20 cellular contexts compared by ENCODE assay signal in the genomic region with DNA sequence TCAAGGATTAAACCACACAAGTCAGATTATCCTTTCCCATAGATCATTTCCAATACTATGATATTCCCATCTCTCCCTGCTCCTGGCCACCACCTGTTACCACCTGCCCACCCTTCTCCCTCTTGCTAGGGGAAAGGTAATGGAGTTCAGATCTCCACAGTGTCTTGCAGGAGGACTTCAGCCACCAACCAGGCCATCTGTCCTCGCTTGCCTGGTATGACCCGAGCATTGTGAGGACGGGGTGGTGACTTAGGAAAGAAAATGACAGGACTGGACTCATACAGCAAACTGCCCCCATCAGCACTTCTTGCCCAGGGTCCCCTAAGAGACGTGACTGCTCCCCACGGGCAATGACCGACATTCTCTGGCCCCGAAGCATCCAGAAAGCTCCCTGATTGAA. TPM values are rescaled to one million over a fixed set of nuclear protein-coding genes. Genes with fewer than 3 reads are reported as not detected.
DNase-seq lines count a peak whose midpoint lies in the region; ATAC-seq, FAIRE-seq and TF ChIP-seq lines count a peak whose summit lies in the region.
"Had no signal": no experiment of that assay in that cellular context is flagged by ENCODE, and none has a peak within 500 bp of the region (broad histone marks: within the 10 kb centered on the region; RNA-seq: fewer than 3 reads in every experiment).

No MANE protein-coding gene starts in this region.

- H3K36me3 Mint-ChIP-seq in stimulated activated naive B cell treated with anti-CD40 and anti-IgM and Interleukin-4, amounts not matched to agents 10 μg/mL and 1 μg/mL and 100 μg/mL, for 72 hours = peaks cover 10 to 13% of the 10 kb centered on the region in 2 donors
- H3K36me3 Mint-ChIP-seq: CD4-positive, CD25-positive, alpha-beta regulatory T cell had no signal

- CTCF ChIA-PET in SK-N-SH (lab: Yijun Ruan, JAX) = interaction anchor here (1.0 kb wide), 2 partner anchors 12 to 240 kb away, joined by 3 to 5 read pairs; a partner anchor contains a TSS
- CTCF ChIA-PET in PC-3 (lab: Charles Lee) = no interaction called here
- CTCF ChIA-PET in K562 (lab: Yijun Ruan, JAX; ENCODE audit: low intra/inter-chr PET ratio) = no interaction called here

- H3F3A ChIP-seq in SK-N-SH (replicated peaks; ENCODE audit: insufficient read depth) = peaks cover 9% of the 10 kb centered on the region
- no peaks in the 10 kb centered on the region for H3F3A ChIP-seq in PC-3 (ENCODE audit: low read length, unreplicated experiment)

- ATAC-seq in SK-N-SH treated with all-trans-retinoic acid at 6 μM for 48 hours (peak; percentile 12; the same call in 2 of the 3 replicates), PC-3 (no peak), K562 (no peak), HG03280 (IDR thresholded peaks at IDR 0.05; ENCODE audit: unreplicated experiment) (no peak)
- ATAC-seq in stimulated activated naive B cell treated with anti-CD40 and anti-IgM and Interleukin-4, amounts not matched to agents 10 μg/mL and 1 μg/mL and 100 μg/mL, for 72 hours (replicated peaks) = no peak

- intact Hi-C loops in PC-3 (cut with micrococcal nuclease) = no loop called here
- intact Hi-C loops in K562 (cut with micrococcal nuclease) = no loop called here

- H3K4me3 Mint-ChIP-seq in stimulated activated naive B cell treated with anti-CD40 and anti-IgM and Interleukin-4, amounts not matched to agents 10 μg/mL and 1 μg/mL and 100 μg/mL, for 72 hours = no peak overlapping the region
- H3K4me3 Mint-ChIP-seq: CD4-positive, CD25-positive, alpha-beta regulatory T cell had no signal

- H3K4me2 ChIP-seq in SK-N-SH = no peak overlapping the region
- H3K4me2 ChIP-seq in PC-3 (ENCODE audit: low read length) = no peak overlapping the region
- H3K4me2 ChIP-seq in K562 (ENCODE audit: insufficient read depth, low read length) = no peak overlapping the region

- DNase-seq in SK-N-SH = no peak
- no peak for DNase-seq in PC-3
- DNase-seq in K562 (ENCODE audit: extremely low read depth in 1 of 4, low spot score in 3 of 4) = no peak
- no peak for DNase-seq in stimulated activated naive B cell treated with anti-CD40 and anti-IgM and Interleukin-4, amounts not matched to agents 10 μg/mL and 1 μg/mL and 100 μg/mL, for 72 hours
- DNase-seq in stimulated activated CD4-positive, alpha-beta T cell treated with anti-CD3 and anti-CD28 coated beads, Interleukin-2, amount 100 ng/mL, for 24 hours = no peak
- no peak for DNase-seq in NOMO-1 treated with DMSO at 0.1 percent for 48 hours (lab: John Stamatoyannopoulos, UW; ENCODE audit: unreplicated experiment)
- DNase-seq: 8988T; BE2C; CD4-positive, CD25-positive, alpha-beta regulatory T cell; COR-L47; GDM1; HCEC 1CT; KG1; NCI-H1105 treated with DMSO at 0.1 percent for 48 hours; NCI-H1694 treated with DMSO at 0.1 percent for 48 hours; NCI-H2227 treated with DMSO at 0.1 percent for 48 hours; NCI-H510A treated with DMSO at 0.1 percent for 48 hours; SHP77 treated with DMSO at 0.1 percent for 48 hours had no signal

- H3K27ac ChIP-seq in SK-N-SH (ENCODE audit: low read depth in 2 of 2, low read length in 1 of 2) (no peak overlapping the region), PC-3 (ENCODE audit: low read length) (no peak overlapping the region), K562 (ENCODE audit: extremely low read depth, low read depth, low read length) (no peak overlapping the region)

- POLR2A ChIA-PET in SK-N-SH (lab: Yijun Ruan, JAX) = interaction anchor here (0.5 to 1.2 kb wide), 2 partner anchors 9 to 20 kb away, joined by 3 read pairs; no protein-coding TSS in a partner anchor
- POLR2A ChIA-PET in PC-3 (lab: Charles Lee; ENCODE audit: unreplicated experiment) = interaction anchor here (0.6 kb wide), 1 partner anchor 22 kb away, joined by 8 read pairs; no protein-coding TSS in a partner anchor
- POLR2A ChIA-PET in K562 (lab: Yijun Ruan, JAX) = interaction anchor here (0.8 to 1.1 kb wide), 4 partner anchors 9 to 15 kb away, joined by 3 to 4 read pairs (median 4); no protein-coding TSS in a partner anchor

- no peak for TF ChIP-seq RAD21 in SK-N-SH (IDR thresholded peaks at IDR 0.05; ENCODE audit: low read length)
- no peak for TF ChIP-seq RAD21 in K562 (CRISPR knock-in tag; conservative IDR thresholded peaks at IDR 0.05 in 1 of 2, IDR thresholded peaks at IDR 0.05 in 1 of 2)

- H3K4me3 ChIP-seq in SK-N-SH (ENCODE audit: low read depth in 2 of 2, low read length in 1 of 2) (no peak overlapping the region), PC-3 (ENCODE audit: low read length) (no peak overlapping the region), K562 (no peak overlapping the region)

- H3K36me3 ChIP-seq in SK-N-SH (replicated peaks in 1 of 2; ENCODE audit: control insufficient read depth in 1 of 2, insufficient read depth in 2 of 2, low read length in 1 of 2) (peaks cover 3 to 32% of the 10 kb centered on the region in 2 experiments), PC-3 (ENCODE audit: low read depth, low read length) (no peaks in the 10 kb centered on the region), K562 (ENCODE audit: control insufficient read depth, insufficient read depth, low read length) (peaks cover 34% of the 10 kb centered on the region)

- BruUV-seq in PC-3 (replicated peaks; lab: Mats Ljungman, UMichigan) (TSS peak; percentile 17), K562 (replicated peaks; lab: Mats Ljungman, UMichigan) (no TSS peak)

- WGBS in SK-N-SH (ENCODE audit: low lambda C conversion rate) = 93% methylated on average over 7 of the region's 7 CpGs
- WGBS in K562 (ENCODE audit: insufficient coverage, low coverage, missing lambda C conversion rate) = 75% methylated on average over 7 of the region's 7 CpGs

- no peaks in the 10 kb centered on the region for H3K9me1 ChIP-seq in K562 (ENCODE audit: control insufficient read depth, insufficient read depth, low read length)

- H3K27me3 Mint-ChIP-seq in stimulated activated naive B cell treated with anti-CD40 and anti-IgM and Interleukin-4, amounts not matched to agents 10 μg/mL and 1 μg/mL and 100 μg/mL, for 72 hours = peaks cover 0 to 15% of the 10 kb centered on the region in 2 donors
- H3K27me3 Mint-ChIP-seq: CD4-positive, CD25-positive, alpha-beta regulatory T cell had no signal

- H3K9me2 ChIP-seq in SK-N-SH = no peaks in the 10 kb centered on the region
- H3K9me2 ChIP-seq in PC-3 (replicated peaks; ENCODE audit: low read length) = no peaks in the 10 kb centered on the region

- peaks cover 4 to 6% of the 10 kb centered on the region in 2 donors for H3K4me1 Mint-ChIP-seq in stimulated activated naive B cell treated with anti-CD40 and anti-IgM and Interleukin-4, amounts not matched to agents 10 μg/mL and 1 μg/mL and 100 μg/mL, for 72 hours
- H3K4me1 Mint-ChIP-seq: CD4-positive, CD25-positive, alpha-beta regulatory T cell had no signal

- H4K20me1 ChIP-seq in SK-N-SH (ENCODE audit: insufficient read depth) = no peaks in the 10 kb centered on the region
- H4K20me1 ChIP-seq in PC-3 (ENCODE audit: low read length) = no peaks in the 10 kb centered on the region
- no peaks in the 10 kb centered on the region for H4K20me1 ChIP-seq in K562 (replicated peaks; ENCODE audit: control insufficient read depth, insufficient read depth, low read length)

- H3K9ac ChIP-seq in SK-N-SH (no peak overlapping the region), PC-3 (ENCODE audit: low read length) (no peak overlapping the region), K562 (ENCODE audit: insufficient read depth in 1 of 2, low read depth in 2 of 2, low read length in 2 of 2) (no peak overlapping the region)

- H3K9me3 ChIP-seq in SK-N-SH = no peaks in the 10 kb centered on the region
- H3K9me3 ChIP-seq in PC-3 (ENCODE audit: low read length) = no peaks in the 10 kb centered on the region
- no peaks in the 10 kb centered on the region for H3K9me3 ChIP-seq in K562 (replicated peaks; ENCODE audit: control insufficient read depth, insufficient read depth, low read depth, low read length)
- H3K9me3 ChIP-seq: BE2C had no signal

- no peak for FAIRE-seq in K562 (lab: Jason Lieb, UNC)

- H3K79me2 ChIP-seq in SK-N-SH (ENCODE audit: insufficient read depth) (no peaks in the 10 kb centered on the region), PC-3 (ENCODE audit: low read length) (no peaks in the 10 kb centered on the region), K562 (ENCODE audit: control insufficient read depth, insufficient read depth, low read length) (no peaks in the 10 kb centered on the region)

- H3K27me3 ChIP-seq in SK-N-SH (ENCODE audit: insufficient read depth) (no peaks in the 10 kb centered on the region), PC-3 (ENCODE audit: low read length) (no peaks in the 10 kb centered on the region), K562 (ENCODE audit: control insufficient read depth in 2 of 2, insufficient read depth in 2 of 2, low read length in 2 of 2) (no peaks in the 10 kb centered on the region)
- H3K27me3 ChIP-seq: BE2C had no signal

- H3K9me3 Mint-ChIP-seq in stimulated activated naive B cell treated with anti-CD40 and anti-IgM and Interleukin-4, amounts not matched to agents 10 μg/mL and 1 μg/mL and 100 μg/mL, for 72 hours = no peaks in the 10 kb centered on the region
- H3K9me3 Mint-ChIP-seq: CD4-positive, CD25-positive, alpha-beta regulatory T cell had no signal

- 0 out of 2 replicates have a peak, but pooled peaks have one; percentile 16 for TF ChIP-seq POLR2A in K562 (conservative IDR thresholded peaks at IDR 0.05)

- no peaks in the 10 kb centered on the region for H3K4me1 ChIP-seq in SK-N-SH (ENCODE audit: control insufficient read depth in 1 of 2, insufficient read depth in 2 of 2, low read depth in 1 of 2, low read length in 1 of 2)
- no peaks in the 10 kb centered on the region for H3K4me1 ChIP-seq in PC-3 (ENCODE audit: insufficient read depth, low read length)
- H3K4me1 ChIP-seq in K562 (replicated peaks in 1 of 2; ENCODE audit: control insufficient read depth in 2 of 2, insufficient read depth in 2 of 2, low read length in 2 of 2) = peaks cover 2 to 30% of the 10 kb centered on the region in 2 experiments; a peak in 4 of 5 replicates
- H3K4me1 ChIP-seq: BE2C had no signal

- TF ChIP-seq EP300 in SK-N-SH (IDR thresholded peaks at IDR 0.05; ENCODE audit: borderline replicate concordance in 1 of 2, low read depth in 1 of 2, low read length in 1 of 2) = no peak
- no peak for TF ChIP-seq EP300 in K562 (IDR thresholded peaks at IDR 0.05; ENCODE audit: low read length)

- in situ Hi-C loops in K562 (cut with MboI) = no loop called here

- no peak for TF ChIP-seq CTCF in SK-N-SH (IDR thresholded peaks at IDR 0.05)
- TF ChIP-seq CTCF in PC-3 (conservative IDR thresholded peaks at IDR 0.05; ENCODE audit: low read depth, low read length) = no peak
- no peak for TF ChIP-seq CTCF in K562 (IDR thresholded peaks at IDR 0.05 in 2 of 3, conservative IDR thresholded peaks at IDR 0.05 in 1 of 3; ENCODE audit: insufficient read depth in 2 of 3, low read depth in 1 of 3, low read length in 3 of 3)

- H3K27ac Mint-ChIP-seq in stimulated activated naive B cell treated with anti-CD40 and anti-IgM and Interleukin-4, amounts not matched to agents 10 μg/mL and 1 μg/mL and 100 μg/mL, for 72 hours = peak overlapping the region; percentile 31
- H3K27ac Mint-ChIP-seq: CD4-positive, CD25-positive, alpha-beta regulatory T cell had no signal

- H2AFZ ChIP-seq in SK-N-SH (ENCODE audit: low read depth) (no peak overlapping the region), PC-3 (ENCODE audit: low read length) (no peak overlapping the region), K562 (ENCODE audit: low read depth, low read length) (no peak overlapping the region)

RNA-seq across cellular contexts. Expression of a gene that starts 10.8 kb away (rescaled TPM):
- polyA plus RNA-seq in SK-N-SH (2012; rRNA removed) = 360 and 377 TPM in 2 replicates
- polyA plus RNA-seq in SK-N-SH (2012; cell fraction: cytosol; rRNA removed) = 109 and 170 TPM in 2 replicates
- polyA plus RNA-seq in SK-N-SH (2012; cell fraction: nucleus; rRNA removed) = 1,131 and 1,228 TPM in 2 replicates
- total RNA-seq in PC-3 (2014; rRNA removed) = 63.4 and 69.8 TPM in 2 replicates
- total RNA-seq in K562 (2011; cell fraction: chromatin; rRNA removed; ENCODE audit: low replicate concordance) = 17.5 and 38.2 TPM in 2 replicates
- 21.8 and 23.9 TPM in 2 replicates for total RNA-seq in K562 (2011; cell fraction: nucleolus; rRNA removed)
- 14.6 and 17.6 TPM in 2 replicates for total RNA-seq in K562 (2011; cell fraction: nucleoplasm; rRNA removed)
- 1.3 and 1.6 TPM in 2 replicates for total RNA-seq in K562 (2014; rRNA removed)
- total RNA-seq in K562 (2014; rRNA removed; fragmentation: Illumina TruSeq; extraction: Trizol) = 0.57 and 0.76 TPM in 2 replicates
- total RNA-seq in K562 (2015; rRNA removed; fragmentation: Illumina TruSeq; extraction: Trizol) = 0.72 and 0.94 TPM in 2 replicates
- 2.6 and 3.0 TPM in 2 replicates for total RNA-seq in K562 (2021)
- 1.5 and 7.1 TPM in 2 replicates for polyA plus RNA-seq in K562 (2011; rRNA removed)
- polyA plus RNA-seq in K562 (2011; cell fraction: cytosol; rRNA removed) = 4.0 and 4.6 TPM in 2 replicates
- polyA plus RNA-seq in K562 (2011; cell fraction: nucleus; rRNA removed) = 28.3 and 44.3 TPM in 2 replicates
- 2.7 and 3.1 TPM in 2 replicates for polyA plus RNA-seq in K562 (2012)
- 2.0 and 2.7 TPM in 2 replicates for polyA plus RNA-seq in K562 (2014; fragmentation: Illumina TruSeq; extraction: Trizol)
- polyA plus RNA-seq in K562 (2014; fragmentation: Nextera tagmentation; extraction: Ambion mirVana) = under 1 TPM in 1 of 2 experiments, not detected in 1; 0.03 TPM
- polyA plus RNA-seq in K562 (2014; rRNA removed) = 2.5 and 6.5 TPM in 2 replicates
- polyA minus RNA-seq in K562 (2011; rRNA and poly(A)+ RNA removed) = 0.63 and 1.1 TPM in 2 replicates
- 1.6 and 4.7 TPM in 2 replicates for polyA minus RNA-seq in K562 (2011; cell fraction: cytosol; rRNA and poly(A)+ RNA removed)
- 2.6 and 5.1 TPM in 2 replicates for polyA minus RNA-seq in K562 (2011; cell fraction: nucleus; rRNA and poly(A)+ RNA removed)
- total RNA-seq: CD4-positive, CD25-positive, alpha-beta regulatory T cell had no signal

RNA-seq across cellular contexts. Expression of a gene that starts 11.8 kb away (rescaled TPM):
- polyA plus RNA-seq in SK-N-SH (2012; rRNA removed) = 55.5 and 88.3 TPM in 2 replicates
- polyA plus RNA-seq in SK-N-SH (2012; cell fraction: cytosol; rRNA removed) = 48.3 and 54.1 TPM in 2 replicates
- polyA plus RNA-seq in SK-N-SH (2012; cell fraction: nucleus; rRNA removed) = 32.4 and 41.1 TPM in 2 replicates
- total RNA-seq in PC-3 (2014; rRNA removed) = 29.6 and 35.1 TPM in 2 replicates
- 2.3 and 6.4 TPM in 2 replicates for total RNA-seq in K562 (2011; cell fraction: chromatin; rRNA removed; ENCODE audit: low replicate concordance)
- 5.1 and 7.0 TPM in 2 replicates for total RNA-seq in K562 (2011; cell fraction: nucleolus; rRNA removed)
- total RNA-seq in K562 (2011; cell fraction: nucleoplasm; rRNA removed) = 4.8 and 6.9 TPM in 2 replicates
- 2.4 and 3.0 TPM in 2 replicates for total RNA-seq in K562 (2014; rRNA removed)
- 0.26 and 0.69 TPM in 2 replicates for total RNA-seq in K562 (2014; rRNA removed; fragmentation: Illumina TruSeq; extraction: Trizol)
- 1.5 and 1.9 TPM in 2 replicates for total RNA-seq in K562 (2015; rRNA removed; fragmentation: Illumina TruSeq; extraction: Trizol)
- 1.9 and 2.4 TPM in 2 replicates for total RNA-seq in K562 (2021)
- 1.0 and 1.2 TPM in 2 replicates for polyA plus RNA-seq in K562 (2011; rRNA removed)
- polyA plus RNA-seq in K562 (2011; cell fraction: cytosol; rRNA removed) = 1.4 and 2.5 TPM in 2 replicates
- polyA plus RNA-seq in K562 (2011; cell fraction: nucleus; rRNA removed) = 0.88 and 1.4 TPM in 2 replicates
- polyA plus RNA-seq in K562 (2012) = 2.6 and 3.4 TPM in 2 replicates
- 0.95 and 1.00 TPM in 2 replicates for polyA plus RNA-seq in K562 (2014; fragmentation: Illumina TruSeq; extraction: Trizol)
- under 1 TPM; 0.10 to 0.39 TPM for polyA plus RNA-seq in K562 (2014; fragmentation: Nextera tagmentation; extraction: Ambion mirVana)
- 3.3 and 3.7 TPM in 2 replicates for polyA plus RNA-seq in K562 (2014; rRNA removed)
- polyA minus RNA-seq in K562 (2011; rRNA and poly(A)+ RNA removed) = 0.57 and 1.1 TPM in 2 replicates
- 1.8 and 2.3 TPM in 2 replicates for polyA minus RNA-seq in K562 (2011; cell fraction: cytosol; rRNA and poly(A)+ RNA removed)
- 1.6 and 2.0 TPM in 2 replicates for polyA minus RNA-seq in K562 (2011; cell fraction: nucleus; rRNA and poly(A)+ RNA removed)

RNA-seq across cellular contexts. Expression of a gene that starts 12.5 kb away (rescaled TPM):
- 87.4 and 98.0 TPM in 2 replicates for polyA plus RNA-seq in SK-N-SH (2012; rRNA removed)
- 105 and 106 TPM in 2 replicates for polyA plus RNA-seq in SK-N-SH (2012; cell fraction: cytosol; rRNA removed)
- 85.1 and 94.9 TPM in 2 replicates for polyA plus RNA-seq in SK-N-SH (2012; cell fraction: nucleus; rRNA removed)
- 78.8 and 79.2 TPM in 2 replicates for total RNA-seq in PC-3 (2014; rRNA removed)
- 92.4 and 177 TPM in 2 replicates for total RNA-seq in K562 (2011; cell fraction: chromatin; rRNA removed; ENCODE audit: low replicate concordance)
- total RNA-seq in K562 (2011; cell fraction: nucleolus; rRNA removed) = 104 and 115 TPM in 2 replicates
- 81.6 and 114 TPM in 2 replicates for total RNA-seq in K562 (2011; cell fraction: nucleoplasm; rRNA removed)
- total RNA-seq in K562 (2014; rRNA removed) = 91.7 and 116 TPM in 2 replicates
- total RNA-seq in K562 (2014; rRNA removed; fragmentation: Illumina TruSeq; extraction: Trizol) = 85.0 and 90.4 TPM in 2 replicates
- 72.2 and 74.5 TPM in 2 replicates for total RNA-seq in K562 (2015; rRNA removed; fragmentation: Illumina TruSeq; extraction: Trizol)
- total RNA-seq in K562 (2021) = 80.6 and 82.6 TPM in 2 replicates
- polyA plus RNA-seq in K562 (2011; rRNA removed) = 89.5 and 166 TPM in 2 replicates
- polyA plus RNA-seq in K562 (2011; cell fraction: cytosol; rRNA removed) = 96.2 and 122 TPM in 2 replicates
- 125 and 160 TPM in 2 replicates for polyA plus RNA-seq in K562 (2011; cell fraction: nucleus; rRNA removed)
- polyA plus RNA-seq in K562 (2012) = 75.6 and 85.4 TPM in 2 replicates
- polyA plus RNA-seq in K562 (2014; fragmentation: Illumina TruSeq; extraction: Trizol) = 119 and 127 TPM in 2 replicates
- 10 to 100 TPM in 1 of 2 experiments, 1 to 10 TPM in 1; 2.0 to 10.8 TPM for polyA plus RNA-seq in K562 (2014; fragmentation: Nextera tagmentation; extraction: Ambion mirVana)
- polyA plus RNA-seq in K562 (2014; rRNA removed) = 96.7 and 98.3 TPM in 2 replicates
- polyA minus RNA-seq in K562 (2011; rRNA and poly(A)+ RNA removed) = 76.2 and 124 TPM in 2 replicates
- polyA minus RNA-seq in K562 (2011; cell fraction: cytosol; rRNA and poly(A)+ RNA removed) = 30.3 and 44.0 TPM in 2 replicates
- 28.5 and 42.4 TPM in 2 replicates for polyA minus RNA-seq in K562 (2011; cell fraction: nucleus; rRNA and poly(A)+ RNA removed)

RNA-seq across cellular contexts. Expression of a gene that starts 14.0 kb away (rescaled TPM):
- polyA plus RNA-seq in SK-N-SH (2012; rRNA removed) (0.02 and 0.03 TPM in 2 replicates), K562 (2011; rRNA removed) (0.30 and 0.56 TPM in 2 replicates), K562 (2014; fragmentation: Illumina TruSeq; extraction: Trizol) (0.07 TPM in 1 of 2 replicates, not detected in the other), K562 (2014; fragmentation: Nextera tagmentation; extraction: Ambion mirVana) (under 1 TPM; 0.06 to 0.17 TPM), K562 (2014; rRNA removed) (not detected in 2 replicates)
- polyA plus RNA-seq in SK-N-SH (2012; cell fraction: cytosol; rRNA removed) = 0.04 and 0.05 TPM in 2 replicates
- 0.30 and 0.42 TPM in 2 replicates for polyA plus RNA-seq in SK-N-SH (2012; cell fraction: nucleus; rRNA removed)
- total RNA-seq in PC-3 (2014; rRNA removed) (not detected in 2 replicates), K562 (2014; rRNA removed) (not detected in 2 replicates), K562 (2014; rRNA removed; fragmentation: Illumina TruSeq; extraction: Trizol) (not detected in 2 replicates), K562 (2015; rRNA removed; fragmentation: Illumina TruSeq; extraction: Trizol) (not detected in 2 replicates), K562 (2021) (not detected in 2 replicates)
- total RNA-seq in K562 (2011; cell fraction: chromatin; rRNA removed; ENCODE audit: low replicate concordance) = 0.67 and 1.6 TPM in 2 replicates
- 0.33 and 0.39 TPM in 2 replicates for total RNA-seq in K562 (2011; cell fraction: nucleolus; rRNA removed)
- 0.76 and 1.2 TPM in 2 replicates for total RNA-seq in K562 (2011; cell fraction: nucleoplasm; rRNA removed)
- polyA plus RNA-seq in K562 (2011; cell fraction: cytosol; rRNA removed) = 0.13 and 0.21 TPM in 2 replicates
- polyA plus RNA-seq in K562 (2011; cell fraction: nucleus; rRNA removed) = 0.72 and 1.1 TPM in 2 replicates
- 0.09 and 0.11 TPM in 2 replicates for polyA plus RNA-seq in K562 (2012)
- polyA minus RNA-seq in K562 (2011; rRNA and poly(A)+ RNA removed) = 0.14 and 0.24 TPM in 2 replicates
- not detected in 2 replicates for polyA minus RNA-seq in K562 (2011; cell fraction: cytosol; rRNA and poly(A)+ RNA removed)
- not detected in 2 replicates for polyA minus RNA-seq in K562 (2011; cell fraction: nucleus; rRNA and poly(A)+ RNA removed)
- total RNA-seq: CD4-positive, CD25-positive, alpha-beta regulatory T cell had no signal

RNA-seq across cellular contexts. Expression of a gene that starts 37.1 kb away (rescaled TPM):
- polyA plus RNA-seq in SK-N-SH (2012; rRNA removed) (9.3 and 13.0 TPM in 2 replicates), K562 (2011; rRNA removed) (9.0 and 26.7 TPM in 2 replicates), K562 (2014; fragmentation: Illumina TruSeq; extraction: Trizol) (84.1 and 134 TPM in 2 replicates), K562 (2014; fragmentation: Nextera tagmentation; extraction: Ambion mirVana) (1 to 10 TPM; 6.4 to 8.2 TPM), K562 (2014; rRNA removed) (53.6 and 70.3 TPM in 2 replicates)
- 4.0 and 8.5 TPM in 2 replicates for polyA plus RNA-seq in SK-N-SH (2012; cell fraction: cytosol; rRNA removed)
- 12.3 and 16.4 TPM in 2 replicates for polyA plus RNA-seq in SK-N-SH (2012; cell fraction: nucleus; rRNA removed)
- total RNA-seq in PC-3 (2014; rRNA removed) (132 and 168 TPM in 2 replicates), K562 (2014; rRNA removed) (99.9 and 129 TPM in 2 replicates), K562 (2014; rRNA removed; fragmentation: Illumina TruSeq; extraction: Trizol) (14.3 and 17.9 TPM in 2 replicates), K562 (2015; rRNA removed; fragmentation: Illumina TruSeq; extraction: Trizol) (31.2 and 38.5 TPM in 2 replicates), K562 (2021) (166 and 177 TPM in 2 replicates)
- total RNA-seq in K562 (2011; cell fraction: chromatin; rRNA removed; ENCODE audit: low replicate concordance) = 41.8 and 117 TPM in 2 replicates
- 67.9 and 82.9 TPM in 2 replicates for total RNA-seq in K562 (2011; cell fraction: nucleolus; rRNA removed)
- total RNA-seq in K562 (2011; cell fraction: nucleoplasm; rRNA removed) = 49.6 and 59.9 TPM in 2 replicates
- polyA plus RNA-seq in K562 (2011; cell fraction: cytosol; rRNA removed) = 23.4 and 65.3 TPM in 2 replicates
- 24.8 and 58.9 TPM in 2 replicates for polyA plus RNA-seq in K562 (2011; cell fraction: nucleus; rRNA removed)
- 132 and 195 TPM in 2 replicates for polyA plus RNA-seq in K562 (2012)
- polyA minus RNA-seq in K562 (2011; rRNA and poly(A)+ RNA removed) = 9.3 and 17.2 TPM in 2 replicates
- polyA minus RNA-seq in K562 (2011; cell fraction: cytosol; rRNA and poly(A)+ RNA removed) = 88.8 and 101 TPM in 2 replicates
- 20.8 and 31.1 TPM in 2 replicates for polyA minus RNA-seq in K562 (2011; cell fraction: nucleus; rRNA and poly(A)+ RNA removed)
